Comparison of ENCODE assay signal across 10 cellular contexts in genomic region chr17:72590382-72590781, GRCh38.
A peak's percentile ranks its signal among the peaks of the same experiment; 100 is the strongest.
DNase-seq lines count a peak whose midpoint lies in the region; ATAC-seq, FAIRE-seq and TF ChIP-seq lines count a peak whose summit lies in the region.
"Had no signal": no experiment of that assay in that cellular context is flagged by ENCODE, and none has a peak within 500 bp of the region (broad histone marks: within the 10 kb centered on the region; RNA-seq: fewer than 3 reads in every experiment).

No MANE protein-coding gene starts in this region.

- H3K4me1 ChIP-seq in gastroesophageal sphincter: peaks cover 0 to 22% (median 4%) of the 10 kb centered on the region in 3 donors

- DNase-seq in AG10803 (ENCODE audit: low read depth) (peak; percentile 68), H54 (ENCODE audit: insufficient read length, low spot score) (peak; percentile 45), astrocyte of the spinal cord (ENCODE audit: low read depth, low spot score) (peak; percentile 80), mesothelial cell of epicardium (ENCODE audit: low spot score in 2 of 2, unreplicated experiment in 2 of 2) (no peak), SK-N-DZ (ENCODE audit: low spot score) (no peak), NCI-H2196 (lab: John Stamatoyannopoulos, UW; ENCODE audit: unreplicated experiment) (no peak)

- peak overlapping the region; percentile 87 for H3K4me3 ChIP-seq in AG10803 (ENCODE audit: low read length)
- peak overlapping the region; percentile 88 for H3K4me3 ChIP-seq in astrocyte of the spinal cord (ENCODE audit: low read depth, low read length)
- peak overlapping the region in 1 of 2 donors; percentile 55 for H3K4me3 ChIP-seq in gastroesophageal sphincter

- no peak overlapping the region for H3K27ac ChIP-seq in gastroesophageal sphincter

- no peak for FAIRE-seq in H54 (lab: Jason Lieb, UNC)
- FAIRE-seq: colon had no signal

- H3K27me3 ChIP-seq in gastroesophageal sphincter: peaks cover 89% of the 10 kb centered on the region

- TF ChIP-seq CTCF in AG10803 (conservative IDR thresholded peaks at IDR 0.05; ENCODE audit: low read length) (no peak), astrocyte of the spinal cord (IDR thresholded peaks at IDR 0.05; ENCODE audit: low read depth, low read length) (no peak), mesothelial cell of epicardium (IDR thresholded peaks at IDR 0.05; ENCODE audit: unreplicated experiment) (no peak), gastroesophageal sphincter (IDR thresholded peaks at IDR 0.05) (no peak)

- H3K36me3 Mint-ChIP-seq in mesothelial cell of epicardium: no peaks in the 10 kb centered on the region

- H3K4me3 Mint-ChIP-seq in mesothelial cell of epicardium: peak overlapping the region; percentile 83

- 37 to 40% methylated on average over 3 of the region's 3 CpGs for WGBS in gastroesophageal sphincter (ENCODE audit: low coverage in 1 of 2), 2 donors

- TF ChIP-seq POLR2A in H54 (IDR thresholded peaks at IDR 0.05; ENCODE audit: low read depth, low read length) (no peak), gastroesophageal sphincter (IDR thresholded peaks at IDR 0.05) (no peak)

- H3K27ac Mint-ChIP-seq in mesothelial cell of epicardium: no peak overlapping the region

- H3K9me3 Mint-ChIP-seq in mesothelial cell of epicardium: no peaks in the 10 kb centered on the region

- ATAC-seq in HG03139 (IDR thresholded peaks at IDR 0.05; ENCODE audit: unreplicated experiment): no peak
- ATAC-seq in gastroesophageal sphincter: no peak

- no peaks in the 10 kb centered on the region for H3K9me3 ChIP-seq in gastroesophageal sphincter
- H3K9me3 ChIP-seq: mucosa of descending colon had no signal

- H3K4me1 Mint-ChIP-seq in mesothelial cell of epicardium: peaks cover 32% of the 10 kb centered on the region

- H3K36me3 ChIP-seq in gastroesophageal sphincter: no peaks in the 10 kb centered on the region

- TF ChIP-seq EP300 in gastroesophageal sphincter (IDR thresholded peaks at IDR 0.05): no peak

- in situ Hi-C loops in astrocyte of the spinal cord (cut with HindIII; ENCODE audit: low sequenced_read_pairs): no loop called here

- peaks cover 57% of the 10 kb centered on the region for H3K27me3 Mint-ChIP-seq in mesothelial cell of epicardium (ENCODE audit: low read depth)

Comparison
In these comparisons a context has a peak if more than half of its experiments do, and no peak if none do; other contexts are left out.
1. DNase-seq: peak in AG10803 (single experiment), H54 (single experiment) and astrocyte of the spinal cord (single experiment); none in mesothelial cell of epicardium (0 of 2), SK-N-DZ (single experiment) and NCI-H2196 (single experiment).